Comparison of ENCODE assay signal across 10 cellular contexts in genomic region chr3:9786825-9787654, GRCh38. TPM values are rescaled to one million over a fixed set of nuclear protein-coding genes. Genes with fewer than 3 reads are reported as not detected.
A peak's percentile ranks its signal among the peaks of the same experiment; 100 is the strongest.
DNase-seq lines count a peak whose midpoint lies in the region; ATAC-seq and TF ChIP-seq lines count a peak whose summit lies in the region.
"Had no signal": no experiment of that assay in that cellular context is flagged by ENCODE, and none has a peak within 500 bp of the region (broad histone marks: within the 10 kb centered on the region; RNA-seq: fewer than 3 reads in every experiment).

No MANE protein-coding gene starts in this region.

- H4K8ac ChIP-seq in mesenchymal stem cell (ENCODE audit: low read length), result no peak overlapping the region

- H3K23ac ChIP-seq in mesenchymal stem cell (ENCODE audit: low read length in 2 of 2), result no peak overlapping the region

- no peak for ATAC-seq in activated naive CD4-positive, alpha-beta T cell treated with anti-CD3 and anti-CD28 coated beads, Interleukin-2, amount 50 U/mL, for 72 hours
- ATAC-seq in HG03565 (IDR thresholded peaks at IDR 0.05; ENCODE audit: unreplicated experiment), result no peak

- H3K9me3 Mint-ChIP-seq in activated naive CD4-positive, alpha-beta T cell treated with anti-CD3 and anti-CD28 coated beads, Interleukin-2, amount 50 U/mL, for 72 hours, result no peaks in the 10 kb centered on the region

- no peak overlapping the region for H3K14ac ChIP-seq in mesenchymal stem cell (ENCODE audit: low read length in 2 of 2)

- no peak overlapping the region for H3K18ac ChIP-seq in mesenchymal stem cell (ENCODE audit: low read depth in 1 of 2, low read length in 2 of 2)

- H2AK5ac ChIP-seq in mesenchymal stem cell (ENCODE audit: low read length, severe bottlenecking), result no peak overlapping the region

- no peak overlapping the region for H3K4ac ChIP-seq in mesenchymal stem cell (ENCODE audit: low read depth in 1 of 2, low read length in 2 of 2)

- no peak overlapping the region for H3K9ac ChIP-seq in mesenchymal stem cell (ENCODE audit: low read length)

- no peak overlapping the region for H4K91ac ChIP-seq in mesenchymal stem cell (ENCODE audit: low read length)

- peak; percentile 4 for DNase-seq in COLO668 (lab: John Stamatoyannopoulos, UW; ENCODE audit: unreplicated experiment)
- peak; percentile 43 for DNase-seq in HEK293T (ENCODE audit: extremely low spot score)
- no peak for DNase-seq in activated naive CD4-positive, alpha-beta T cell treated with anti-CD3 and anti-CD28 coated beads, Interleukin-2, amount 50 U/mL, for 72 hours (ENCODE audit: low spot score in 2 of 2)
- DNase-seq in mesenchymal stem cell, result no peak
- DNase-seq in dedifferentiated amniotic fluid mesenchymal stem cell (ENCODE audit: extremely low spot score), result no peak
- no peak for DNase-seq in ecto neural progenitor cell (ENCODE audit: low spot score)
- no peak for DNase-seq in stimulated activated naive CD4-positive, alpha-beta T cell (lab: John Stamatoyannopoulos, UW)
- DNase-seq: NCI-H2171 treated with DMSO at 0.1 percent for 48 hours, nucleus accumbens had no signal

- CTCF ChIA-PET in HEK293T (lab: Yijun Ruan, JAX), result no interaction called here

- peaks cover 46 to 67% of the 10 kb centered on the region in 2 donors for H3K36me3 Mint-ChIP-seq in activated naive CD4-positive, alpha-beta T cell treated with anti-CD3 and anti-CD28 coated beads, Interleukin-2, amount 50 U/mL, for 72 hours

- H2AFZ ChIP-seq in mesenchymal stem cell (ENCODE audit: low read depth, low read length), result no peak overlapping the region

- peaks cover 3% of the 10 kb centered on the region for H3K4me1 ChIP-seq in mesenchymal stem cell (ENCODE audit: control insufficient read depth, insufficient read depth, low read depth, low read length)

- H3K4me2 ChIP-seq in mesenchymal stem cell (ENCODE audit: low read length, poor library complexity, severe bottlenecking), result no peak overlapping the region

- H2BK120ac ChIP-seq in mesenchymal stem cell (ENCODE audit: low read depth, low read length), result no peak overlapping the region

- H3K27ac ChIP-seq in mesenchymal stem cell (ENCODE audit: low read length, poor library complexity, severe bottlenecking), result no peak overlapping the region

- no peaks in the 10 kb centered on the region for H3K9me3 ChIP-seq in mesenchymal stem cell (ENCODE audit: control insufficient read depth, low read length)

- H3K79me1 ChIP-seq in mesenchymal stem cell (replicated peaks; ENCODE audit: low read length, poor library complexity, severe bottlenecking), result peaks cover 25% of the 10 kb centered on the region

- H3K36me3 ChIP-seq in mesenchymal stem cell (ENCODE audit: control insufficient read depth in 1 of 2, insufficient read depth in 2 of 2, low read depth in 1 of 2, low read length in 2 of 2), result peaks cover 47 to 75% of the 10 kb centered on the region in 2 experiments

- POLR2A ChIA-PET in HEK293T (lab: Yijun Ruan, JAX), result no interaction called here

- no peaks in the 10 kb centered on the region for H3K27me3 ChIP-seq in mesenchymal stem cell (ENCODE audit: control insufficient read depth in 1 of 2, insufficient read depth in 1 of 2, low read length in 2 of 2)

- H2BK15ac ChIP-seq in mesenchymal stem cell (ENCODE audit: low read depth, poor library complexity, severe bottlenecking), result peak overlapping the region; percentile 41

- no peak overlapping the region for H3K4me3 ChIP-seq in mesenchymal stem cell (ENCODE audit: insufficient read depth in 1 of 2, low read depth in 1 of 2, low read length in 2 of 2)

- no peak overlapping the region for H2BK5ac ChIP-seq in mesenchymal stem cell (ENCODE audit: low read depth, low read length, poor library complexity, severe bottlenecking)

- WGBS in mesenchymal stem cell, result 88% methylated on average over 10 of the region's 12 CpGs

- H2BK12ac ChIP-seq in mesenchymal stem cell (ENCODE audit: low read length in 2 of 2), result no peak overlapping the region

- peak overlapping the region; percentile 73 to 75 for H3K27ac Mint-ChIP-seq in activated naive CD4-positive, alpha-beta T cell treated with anti-CD3 and anti-CD28 coated beads, Interleukin-2, amount 50 U/mL, for 72 hours

TF ChIP-seq in HEK293T, 16 proteins besides CTCF, POLR2A, EP300 and RAD21:
- TF ChIP-seq ARNT (IDR thresholded peaks at IDR 0.05) (no peak), SUZ12 (IDR thresholded peaks at IDR 0.05) (no peak), HDGF (IDR thresholded peaks at IDR 0.05; ENCODE audit: borderline replicate concordance) (no peak), LEF1 (IDR thresholded peaks at IDR 0.05; ENCODE audit: borderline replicate concordance) (no peak), BHLHE40 (IDR thresholded peaks at IDR 0.05; ENCODE audit: borderline replicate concordance) (no peak), L3MBTL2 (conservative IDR thresholded peaks at IDR 0.05) (no peak), TARDBP (IDR thresholded peaks at IDR 0.05) (no peak), SP1 (IDR thresholded peaks at IDR 0.05) (no peak)

RNA-seq across cellular contexts. Expression of gene TADA3, which starts 5.2 kb away (rescaled TPM):
- total RNA-seq in activated naive CD4-positive, alpha-beta T cell treated with anti-CD3 and anti-CD28 coated beads, Interleukin-2, amount 50 U/mL, for 72 hours, result 10 to 100 TPM; 47.5 to 92.3 TPM
- 53.4 TPM for polyA plus RNA-seq in mesenchymal stem cell (2013, experiment 1 of 2)
- polyA plus RNA-seq in mesenchymal stem cell (2013, experiment 2 of 2), result 54.2 TPM

RNA-seq across cellular contexts. Expression of gene ARPC4, which starts 5.8 kb away (rescaled TPM):
- total RNA-seq in activated naive CD4-positive, alpha-beta T cell treated with anti-CD3 and anti-CD28 coated beads, Interleukin-2, amount 50 U/mL, for 72 hours, result 100 to 1,000 TPM; 125 to 265 TPM
- 103 TPM for polyA plus RNA-seq in mesenchymal stem cell (2013, experiment 1 of 2)
- 101 TPM for polyA plus RNA-seq in mesenchymal stem cell (2013, experiment 2 of 2)

RNA-seq across cellular contexts. Expression of gene CAMK1, which starts 17.3 kb away (rescaled TPM):
- total RNA-seq in activated naive CD4-positive, alpha-beta T cell treated with anti-CD3 and anti-CD28 coated beads, Interleukin-2, amount 50 U/mL, for 72 hours, result 10 to 100 TPM; 23.8 to 45.1 TPM
- polyA plus RNA-seq in mesenchymal stem cell (2013, experiment 1 of 2), result 10.6 TPM
- 11.1 TPM for polyA plus RNA-seq in mesenchymal stem cell (2013, experiment 2 of 2)

RNA-seq across cellular contexts. Expression of gene TTLL3, which starts 23.0 kb away (rescaled TPM):
- 100 to 1,000 TPM in 1 of 2 donors, 10 to 100 TPM in 1; 78.1 to 121 TPM for total RNA-seq in activated naive CD4-positive, alpha-beta T cell treated with anti-CD3 and anti-CD28 coated beads, Interleukin-2, amount 50 U/mL, for 72 hours
- 16.1 TPM for polyA plus RNA-seq in mesenchymal stem cell (2013, experiment 1 of 2)
- 14.6 TPM for polyA plus RNA-seq in mesenchymal stem cell (2013, experiment 2 of 2)

RNA-seq across cellular contexts. Expression of gene OGG1, which starts 37.3 kb away (rescaled TPM):
- 10 to 100 TPM; 34.8 to 58.0 TPM for total RNA-seq in activated naive CD4-positive, alpha-beta T cell treated with anti-CD3 and anti-CD28 coated beads, Interleukin-2, amount 50 U/mL, for 72 hours
- 26.5 TPM for polyA plus RNA-seq in mesenchymal stem cell (2013, experiment 1 of 2)
- polyA plus RNA-seq in mesenchymal stem cell (2013, experiment 2 of 2), result 25.0 TPM

Comparison
In these comparisons a context has a peak if more than half of its experiments do, and no peak if none do; other contexts are left out.
1. DNase-seq: peak in COLO668 (single experiment) and HEK293T (single experiment); none in activated naive CD4-positive, alpha-beta T cell treated with anti-CD3 and anti-CD28 coated beads, Interleukin-2, amount 50 U/mL, for 72 hours (0 of 2), mesenchymal stem cell (single experiment), dedifferentiated amniotic fluid mesenchymal stem cell (single experiment), ecto neural progenitor cell (single experiment) and stimulated activated naive CD4-positive, alpha-beta T cell (0 of 6).